ENCODE assay signal across 8 cellular contexts in genomic region chr3:161220850-161221753, GRCh38. TPM values are rescaled to one million over a fixed set of nuclear protein-coding genes. Genes with fewer than 3 reads are reported as not detected.
A peak's percentile ranks its signal among the peaks of the same experiment; 100 is the strongest.
DNase-seq lines count a peak whose midpoint lies in the region; ATAC-seq and TF ChIP-seq lines count a peak whose summit lies in the region.

NMD3 (plus strand) TSS chr3:161221311; CDS start chr3:161222014, 703 bp downstream.

- TF ChIP-seq CTCF in right atrium auricular region (IDR thresholded peaks at IDR 0.05) (no peak), uterus (IDR thresholded peaks at IDR 0.05) (no peak)

- DNase-seq in NCI-H1694 treated with DMSO at 0.1 percent for 48 hours (lab: John Stamatoyannopoulos, UW) (peak; percentile 90), T-helper 2 cell (peak; percentile 75 to 92 (median 87)), right atrium auricular region (ENCODE audit: low spot score) (peak; percentile 97), pulmonary artery endothelial cell (ENCODE audit: low read depth, low spot score) (peak; percentile 68), uterus (peak; percentile 94 to 95)

- H3K4me1 ChIP-seq in right atrium auricular region (peaks cover 0 to 36% of the 10 kb centered on the region in 2 donors), uterus (no peaks in the 10 kb centered on the region)

- H3K9me3 ChIP-seq in right atrium auricular region (no peaks in the 10 kb centered on the region), uterus (no peaks in the 10 kb centered on the region)

- peaks cover 10% of the 10 kb centered on the region for H3K36me3 ChIP-seq in right atrium auricular region
- H3K36me3 ChIP-seq in uterus: no peaks in the 10 kb centered on the region

- intact Hi-C loops in uterus (cut with DNase I; ENCODE audit: low total_unique reads): no loop called here

- H3K4me3 ChIP-seq in right atrium auricular region (peak within 1 kb of the TSS; percentile 91 to 95), uterus (peak within 1 kb of the TSS; percentile 74 to 92)

- H3K27me3 ChIP-seq in right atrium auricular region (no peaks in the 10 kb centered on the region), uterus (no peaks in the 10 kb centered on the region)

- ATAC-seq in HG02885 (IDR thresholded peaks at IDR 0.05; ENCODE audit: poor library complexity, unreplicated experiment): peak; percentile 98

- TF ChIP-seq POLR2A in GM15510 (IDR thresholded peaks at IDR 0.05; ENCODE audit: borderline replicate concordance, extremely low read depth, insufficient read length): peak; percentile 85
- TF ChIP-seq POLR2A in uterus (IDR thresholded peaks at IDR 0.05): peak; percentile 75 to 76

- H3K27ac ChIP-seq in angular gyrus (ENCODE audit: low read depth, low read length): peak within 1 kb of the TSS; percentile 63
- H3K27ac ChIP-seq in right atrium auricular region: peak within 1 kb of the TSS; percentile 95 to 97
- H3K27ac ChIP-seq in uterus: peak within 1 kb of the TSS; percentile 88 to 94

RNA-seq across cellular contexts. Expression of gene NMD3, which starts in this region (rescaled TPM):
- 10 to 100 TPM; 33.2 to 40.8 TPM for total RNA-seq in right atrium auricular region
- 125 and 139 TPM in 2 replicates for total RNA-seq in pulmonary artery endothelial cell
- 100 to 1,000 TPM in 1 of 4 donors, 10 to 100 TPM in 3; 13.8 to 141 (median 62.4) TPM for total RNA-seq in uterus

Comparison
In these comparisons a context has a peak if more than half of its experiments do, and no peak if none do; other contexts are left out.
1. Peak in every context shown above with its lines: DNase-seq, ATAC-seq, H3K4me3 ChIP-seq and H3K27ac ChIP-seq.